ENCODE assay signal across 1 cellular context in genomic region chr1:97243973-97244560, GRCh38.
TF ChIP-seq lines count a peak whose summit lies in the region.

No MANE protein-coding gene starts in this region.

TF ChIP-seq in GM23338, 12 proteins besides CTCF, POLR2A, EP300 and RAD21 (continued from another document):
- TF ChIP-seq ETS1 (IDR thresholded peaks at IDR 0.05) (no peak), EZH2 (IDR thresholded peaks at IDR 0.05; ENCODE audit: low read depth, unreplicated experiment) (no peak), ZNF331 (CRISPR knock-in tag; IDR thresholded peaks at IDR 0.05; ENCODE audit: low read depth) (no peak), EZH2phosphoT487 (IDR thresholded peaks at IDR 0.05; ENCODE audit: unreplicated experiment) (no peak)
